In the genomic region with DNA sequence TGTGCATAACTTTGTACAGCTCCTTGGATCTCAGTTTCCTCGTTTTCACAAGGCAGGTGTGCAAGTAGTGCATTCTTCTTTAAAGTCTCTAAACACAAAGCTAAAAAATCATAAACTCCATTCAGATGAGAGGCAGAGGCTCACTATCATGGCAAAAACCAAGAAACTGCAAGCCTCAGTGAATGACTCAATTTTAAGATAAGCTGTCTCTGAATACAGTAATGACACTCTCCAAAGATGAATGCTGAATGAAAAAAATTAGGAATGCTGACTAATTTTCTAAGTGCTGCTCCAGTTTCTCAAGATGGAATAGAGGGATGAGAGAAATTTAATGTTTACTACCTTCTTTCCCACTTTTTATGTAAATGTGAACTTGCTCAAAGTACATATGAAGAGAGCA, we compare ENCODE assay signal across 30 cellular contexts. TPM values are rescaled to one million over a fixed set of nuclear protein-coding genes. Genes with fewer than 3 reads are reported as not detected.
A peak's percentile ranks its signal among the peaks of the same experiment; 100 is the strongest.
DNase-seq lines count a peak whose midpoint lies in the region; ATAC-seq, FAIRE-seq and TF ChIP-seq lines count a peak whose summit lies in the region.
"Had no signal": no experiment of that assay in that cellular context is flagged by ENCODE, and none has a peak within 500 bp of the region (broad histone marks: within the 10 kb centered on the region; RNA-seq: fewer than 3 reads in every experiment).

No MANE protein-coding gene starts in this region.

- TF ChIP-seq CTCF in bronchial epithelial cell (IDR thresholded peaks at IDR 0.05; ENCODE audit: insufficient read depth, low read length, severe bottlenecking) (no peak), prostate gland (IDR thresholded peaks at IDR 0.05) (no peak)

- peaks cover 6% of the 10 kb centered on the region for H3K27me3 Mint-ChIP-seq in activated CD8-positive, alpha-beta T cell treated with anti-CD3 and anti-CD28 coated beads, Interleukin-2, amount 10 ng/mL, durations not matched to agents 7 days and 5 days (ENCODE audit: low read depth)
- H3K27me3 Mint-ChIP-seq: CD4-positive, alpha-beta T cell; natural killer cell treated with Interleukin-12 subunit alpha and Interleukin-12 subunit beta and Interleukin-15 and Interleukin-18, amount 100 ng/mL, for 72 hours had no signal

- H3K27ac Mint-ChIP-seq in activated CD8-positive, alpha-beta T cell treated with anti-CD3 and anti-CD28 coated beads, Interleukin-2, amount 10 ng/mL, durations not matched to agents 7 days and 5 days = no peak overlapping the region
- H3K27ac Mint-ChIP-seq: activated naive CD4-positive, alpha-beta T cell treated with anti-CD3 and anti-CD28 coated beads, Interleukin-2, amount 50 U/mL, for 24 hours; CD4-positive, alpha-beta T cell; natural killer cell treated with Interleukin-12 subunit alpha and Interleukin-12 subunit beta and Interleukin-15 and Interleukin-18, amount 100 ng/mL, for 72 hours had no signal

- TF ChIP-seq POLR2A in prostate gland (IDR thresholded peaks at IDR 0.05) = no peak

- intact Hi-C loops in prostate gland (cut with DNase I) = no loop called here

- no peak overlapping the region for H3K27ac ChIP-seq in prostate gland
- H3K27ac ChIP-seq: 22Rv1, ascending aorta, pancreas, right lobe of liver, tibial artery, VCaP had no signal

- DNase-seq in A172 (ENCODE audit: low spot score) (peak; percentile 52), RKO (ENCODE audit: low spot score) (peak; percentile 68), bronchial epithelial cell (ENCODE audit: low read depth) (peak; percentile 62), kidney glomerular epithelial cell (lab: John Stamatoyannopoulos, UW) (peak; percentile 26), NCI-H2107 (lab: John Stamatoyannopoulos, UW) (no peak), prostate gland (ENCODE audit: low spot score) (no peak)
- no peak for DNase-seq in activated CD8-positive, alpha-beta T cell treated with anti-CD3 and anti-CD28 coated beads, Interleukin-2, amount 10 ng/mL, durations not matched to agents 7 days and 5 days
- DNase-seq: activated CD4-positive, alpha-beta T cell treated with anti-CD3 and anti-CD28 coated beads, Interleukin-2, amount 50 U/mL, for 1 hour; CD4-positive, alpha-beta T cell; effector CD4-positive, alpha-beta T cell; hypothalamus; Karpas-422; left ventricle myocardium superior; MV-4-11; NCI-H2171 treated with DMSO at 0.1 percent for 48 hours; NCI-H526; pancreas; right lobe of liver; stimulated activated CD4-positive, alpha-beta T cell treated with anti-CD3 and anti-CD28 coated beads, Interleukin-15, amount 100 ng/mL, for 24 hours; stimulated activated naive CD8-positive, alpha-beta T cell treated with anti-CD3 and anti-CD28 coated beads, Interleukin-15, Interleukin-2, amounts not matched to agents 100 U/mL and 50 U/mL, for 24 hours; T-helper 2 cell; tibial artery had no signal

- WGBS in prostate gland = 62% methylated on average over 1 of the region's 1 CpG

- POLR2A ChIA-PET in activated CD8-positive, alpha-beta T cell treated with anti-CD3 and anti-CD28 coated beads, Interleukin-2, amount 10 ng/mL, durations not matched to agents 7 days and 5 days (lab: Charles Lee) = no interaction called here

- CTCF ChIA-PET in activated CD8-positive, alpha-beta T cell treated with anti-CD3 and anti-CD28 coated beads, Interleukin-2, amount 10 ng/mL, durations not matched to agents 7 days and 5 days (lab: Charles Lee) = interaction anchor here (0.6 kb wide), 1 partner anchor 14 kb away, joined by 3 read pairs; no protein-coding TSS in a partner anchor

- no peaks in the 10 kb centered on the region for H3K36me3 Mint-ChIP-seq in activated CD8-positive, alpha-beta T cell treated with anti-CD3 and anti-CD28 coated beads, Interleukin-2, amount 10 ng/mL, durations not matched to agents 7 days and 5 days (ENCODE audit: low read depth)
- H3K36me3 Mint-ChIP-seq: activated naive CD4-positive, alpha-beta T cell treated with anti-CD3 and anti-CD28 coated beads, Interleukin-2, amount 50 U/mL, for 24 hours; natural killer cell treated with Interleukin-12 subunit alpha and Interleukin-12 subunit beta and Interleukin-15 and Interleukin-18, amount 100 ng/mL, for 72 hours had no signal

- no peak for ATAC-seq in activated CD8-positive, alpha-beta T cell treated with anti-CD3 and anti-CD28 coated beads, Interleukin-2, amount 10 ng/mL, durations not matched to agents 7 days and 5 days
- ATAC-seq in GM21717 (IDR thresholded peaks at IDR 0.05; ENCODE audit: unreplicated experiment) = no peak
- ATAC-seq: left ventricle myocardium superior; natural killer cell treated with Interleukin-12 subunit alpha and Interleukin-12 subunit beta and Interleukin-15 and Interleukin-18, amount 100 ng/mL, for 72 hours; pancreas; right lobe of liver; stimulated activated naive CD8-positive, alpha-beta T cell treated with anti-CD3 and anti-CD28 coated beads, Interleukin-15, Interleukin-2, amounts not matched to agents 100 U/mL and 50 U/mL, for 24 hours had no signal

- no peak overlapping the region for H3K4me3 ChIP-seq in bronchial epithelial cell (ENCODE audit: low read depth, low read length)
- H3K4me3 ChIP-seq in prostate gland = no peak overlapping the region
- H3K4me3 ChIP-seq: ascending aorta, pancreas, right lobe of liver, tibial artery had no signal

- H3K36me3 ChIP-seq in bronchial epithelial cell (ENCODE audit: control insufficient read depth, insufficient read depth, low read length) (no peaks in the 10 kb centered on the region), prostate gland (no peaks in the 10 kb centered on the region)
- H3K36me3 ChIP-seq: ascending aorta, pancreas, right lobe of liver, tibial artery had no signal

- H3K9me3 Mint-ChIP-seq in activated CD8-positive, alpha-beta T cell treated with anti-CD3 and anti-CD28 coated beads, Interleukin-2, amount 10 ng/mL, durations not matched to agents 7 days and 5 days (ENCODE audit: insufficient read depth) = no peaks in the 10 kb centered on the region
- H3K9me3 Mint-ChIP-seq: activated naive CD4-positive, alpha-beta T cell treated with anti-CD3 and anti-CD28 coated beads, Interleukin-2, amount 50 U/mL, for 24 hours; CD4-positive, alpha-beta T cell; natural killer cell treated with Interleukin-12 subunit alpha and Interleukin-12 subunit beta and Interleukin-15 and Interleukin-18, amount 100 ng/mL, for 72 hours had no signal

- no peak for FAIRE-seq in bronchial epithelial cell (lab: Jason Lieb, UNC)
- FAIRE-seq: H54, pancreas, RCC 7860 had no signal

- H3K27me3 ChIP-seq in bronchial epithelial cell (ENCODE audit: control insufficient read depth, insufficient read depth, low read length) (no peaks in the 10 kb centered on the region), prostate gland (replicated peaks; ENCODE audit: insufficient read depth) (no peaks in the 10 kb centered on the region)
- H3K27me3 ChIP-seq: ascending aorta, pancreas, right lobe of liver, tibial artery had no signal

- H3K4me1 ChIP-seq in prostate gland (replicated peaks) = no peaks in the 10 kb centered on the region
- H3K4me1 ChIP-seq: ascending aorta, pancreas, right lobe of liver, tibial artery had no signal

- H3K4me1 Mint-ChIP-seq in activated CD8-positive, alpha-beta T cell treated with anti-CD3 and anti-CD28 coated beads, Interleukin-2, amount 10 ng/mL, durations not matched to agents 7 days and 5 days (ENCODE audit: low read depth) = no peaks in the 10 kb centered on the region
- H3K4me1 Mint-ChIP-seq: activated naive CD4-positive, alpha-beta T cell treated with anti-CD3 and anti-CD28 coated beads, Interleukin-2, amount 50 U/mL, for 24 hours had no signal

- H3K4me3 Mint-ChIP-seq in activated CD8-positive, alpha-beta T cell treated with anti-CD3 and anti-CD28 coated beads, Interleukin-2, amount 10 ng/mL, durations not matched to agents 7 days and 5 days = no peak overlapping the region
- H3K4me3 Mint-ChIP-seq: activated naive CD4-positive, alpha-beta T cell treated with anti-CD3 and anti-CD28 coated beads, Interleukin-2, amount 50 U/mL, for 24 hours; CD4-positive, alpha-beta T cell; natural killer cell treated with Interleukin-12 subunit alpha and Interleukin-12 subunit beta and Interleukin-15 and Interleukin-18, amount 100 ng/mL, for 72 hours had no signal

- no peaks in the 10 kb centered on the region for H3K9me3 ChIP-seq in prostate gland
- H3K9me3 ChIP-seq: ascending aorta, pancreas, right lobe of liver, tibial artery had no signal

RNA-seq across cellular contexts. Expression of a gene that starts 17.2 kb away (rescaled TPM):
- 15.1 and 17.5 TPM in 2 replicates for total RNA-seq in A172 (2014; rRNA removed; shearing (Covaris generic))
- total RNA-seq in bronchial epithelial cell (1.8 and 2.4 TPM in 2 replicates), prostate gland (1 to 10 TPM; 3.5 to 9.0 TPM)
- total RNA-seq in activated CD8-positive, alpha-beta T cell treated with anti-CD3 and anti-CD28 coated beads, Interleukin-2, amount 10 ng/mL, durations not matched to agents 7 days and 5 days = 1 to 10 TPM; 1.0 to 1.3 TPM

Comparison
In these comparisons a context has a peak if more than half of its experiments do, and no peak if none do; other contexts are left out.
1. DNase-seq: peak in A172 (single experiment), RKO (single experiment), bronchial epithelial cell (single experiment) and kidney glomerular epithelial cell (single experiment); none in NCI-H2107 (single experiment), prostate gland (single experiment) and activated CD8-positive, alpha-beta T cell treated with anti-CD3 and anti-CD28 coated beads, Interleukin-2, amount 10 ng/mL, durations not matched to agents 7 days and 5 days (single experiment).